In the genomic region with DNA sequence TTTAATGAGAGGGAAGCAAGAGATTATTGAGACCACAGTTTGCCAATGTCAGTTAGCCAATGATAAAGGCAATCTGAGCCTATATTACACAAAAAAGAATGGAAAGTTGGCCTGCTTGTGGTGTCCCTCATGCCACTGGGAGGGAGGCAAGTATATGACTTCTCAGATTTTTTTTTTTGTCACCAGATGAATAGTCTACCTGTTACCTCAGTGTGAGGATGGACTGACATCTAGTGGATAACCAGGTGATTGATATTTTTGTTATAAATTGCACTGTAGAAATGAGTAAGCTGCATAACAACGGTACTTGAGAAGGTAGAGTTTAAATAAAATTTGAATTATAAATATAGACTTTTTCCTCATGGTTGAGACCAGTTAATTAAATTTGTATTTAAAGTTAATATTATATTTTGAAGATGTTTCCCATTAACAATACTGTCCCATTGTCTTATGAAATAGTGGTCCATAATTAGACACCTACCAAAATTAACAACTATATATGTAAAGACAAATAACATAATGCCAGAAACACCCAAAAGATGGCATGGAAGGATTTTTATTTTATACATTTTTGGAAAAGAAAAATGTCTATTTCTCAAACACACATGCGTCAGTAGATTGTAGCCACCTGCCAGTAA, we compare ENCODE assay signal across 8 cellular contexts.
DNase-seq lines count a peak whose midpoint lies in the region; ATAC-seq and TF ChIP-seq lines count a peak whose summit lies in the region.

No MANE protein-coding gene starts in this region.

- H3K4me1 ChIP-seq in foreskin keratinocyte: no peaks in the 10 kb centered on the region

- H3K27ac ChIP-seq in foreskin keratinocyte: no peak overlapping the region

- no peak overlapping the region for H3K27ac Mint-ChIP-seq in stimulated activated effector memory CD8-positive, alpha-beta T cell treated with anti-CD3 and anti-CD28 coated beads, Interleukin-12 subunit alpha, Interleukin-12 subunit beta, amount 100 ng/mL, for 72 hours

- in situ Hi-C loops in ACHN (cut with HindIII; ENCODE audit: low pct_ligation_motif_present, low pct_unique_long_range_greater_than_20kb, low sequenced_read_pairs): no loop called here

- peak; percentile 46 for TF ChIP-seq CTCF in GM12865 (IDR thresholded peaks at IDR 0.05; ENCODE audit: insufficient read depth, low read depth, low read length, missing control alignments)
- TF ChIP-seq CTCF in foreskin keratinocyte (conservative IDR thresholded peaks at IDR 0.05): peak; percentile 91

- no peak overlapping the region for H3K4me3 Mint-ChIP-seq in stimulated activated effector memory CD8-positive, alpha-beta T cell treated with anti-CD3 and anti-CD28 coated beads, Interleukin-12 subunit alpha, Interleukin-12 subunit beta, amount 100 ng/mL, for 72 hours

- H3K36me3 Mint-ChIP-seq in stimulated activated effector memory CD8-positive, alpha-beta T cell treated with anti-CD3 and anti-CD28 coated beads, Interleukin-12 subunit alpha, Interleukin-12 subunit beta, amount 100 ng/mL, for 72 hours: no peaks in the 10 kb centered on the region

- H3K9me3 Mint-ChIP-seq in stimulated activated effector memory CD8-positive, alpha-beta T cell treated with anti-CD3 and anti-CD28 coated beads, Interleukin-12 subunit alpha, Interleukin-12 subunit beta, amount 100 ng/mL, for 72 hours: no peaks in the 10 kb centered on the region

- no peaks in the 10 kb centered on the region for H3K4me1 Mint-ChIP-seq in stimulated activated effector memory CD8-positive, alpha-beta T cell treated with anti-CD3 and anti-CD28 coated beads, Interleukin-12 subunit alpha, Interleukin-12 subunit beta, amount 100 ng/mL, for 72 hours

- H3K27me3 ChIP-seq in foreskin keratinocyte: no peaks in the 10 kb centered on the region

- peak; percentile 52 for DNase-seq in ACHN
- peak; percentile 67 for DNase-seq in GM12865 (ENCODE audit: low read depth)
- peak; percentile 34 for DNase-seq in RPMI8226
- DNase-seq in foreskin keratinocyte: peak in 1 of 2 donors; percentile 47
- no peak for DNase-seq in stimulated activated effector memory CD8-positive, alpha-beta T cell treated with anti-CD3 and anti-CD28 coated beads, Interleukin-12 subunit alpha, Interleukin-12 subunit beta, amount 100 ng/mL, for 72 hours (ENCODE audit: low spot score in 2 of 2)

- peak; percentile 66 for ATAC-seq in HG03095 (IDR thresholded peaks at IDR 0.05; ENCODE audit: unreplicated experiment)
- peak; percentile 62 for ATAC-seq in foreskin keratinocyte
- ATAC-seq in stimulated activated effector memory CD8-positive, alpha-beta T cell treated with anti-CD3 and anti-CD28 coated beads, Interleukin-12 subunit alpha, Interleukin-12 subunit beta, amount 100 ng/mL, for 72 hours: peak; percentile 71
- ATAC-seq in GM18520 (IDR thresholded peaks at IDR 0.05; ENCODE audit: unreplicated experiment): no peak
- ATAC-seq in GM19467 (IDR thresholded peaks at IDR 0.05; ENCODE audit: unreplicated experiment): no peak

- no peak overlapping the region for H3K4me3 ChIP-seq in GM12865 (ENCODE audit: low read depth, low read length)

Comparison
In these comparisons a context has a peak if more than half of its experiments do, and no peak if none do; other contexts are left out.
1. DNase-seq: peak in ACHN (single experiment), GM12865 (single experiment) and RPMI8226 (single experiment); none in stimulated activated effector memory CD8-positive, alpha-beta T cell treated with anti-CD3 and anti-CD28 coated beads, Interleukin-12 subunit alpha, Interleukin-12 subunit beta, amount 100 ng/mL, for 72 hours (0 of 2).
2. ATAC-seq: peak in HG03095 (single experiment), foreskin keratinocyte (single experiment) and stimulated activated effector memory CD8-positive, alpha-beta T cell treated with anti-CD3 and anti-CD28 coated beads, Interleukin-12 subunit alpha, Interleukin-12 subunit beta, amount 100 ng/mL, for 72 hours (single experiment); none in GM18520 (single experiment) and GM19467 (single experiment).